9 cellular contexts compared by ENCODE assay signal in genomic region chr5:151663617-151664322, GRCh38. TPM values are rescaled to one million over a fixed set of nuclear protein-coding genes. Genes with fewer than 3 reads are reported as not detected.
DNase-seq lines count a peak whose midpoint lies in the region; ATAC-seq and TF ChIP-seq lines count a peak whose summit lies in the region.
"Had no signal": no experiment of that assay in that cellular context is flagged by ENCODE, and none has a peak within 500 bp of the region (broad histone marks: within the 10 kb centered on the region; RNA-seq: fewer than 3 reads in every experiment).

No MANE protein-coding gene starts in this region.

- H3K4me3 ChIP-seq in HL-60 (replicated peaks; ENCODE audit: insufficient read depth, low read length) (no peak overlapping the region), right cardiac atrium (ENCODE audit: low read length) (no peak overlapping the region)

- TF ChIP-seq CTCF in HL-60 (IDR thresholded peaks at IDR 0.05; ENCODE audit: insufficient read depth, low read length), result no peak
- TF ChIP-seq CTCF in WTC11 (IDR thresholded peaks at IDR 0.05), result no peak

- 0 out of 2 replicates have a peak overlapping the region, but pooled peaks have one; percentile 27 for H3K27ac ChIP-seq in HL-60 (replicated peaks)
- H3K27ac ChIP-seq in right cardiac atrium (ENCODE audit: low read length), result peak overlapping the region; percentile 80
- H3K27ac ChIP-seq in temporal lobe (ENCODE audit: low read depth, low read length), result peak overlapping the region; percentile 8

- H3K4me1 ChIP-seq in right cardiac atrium (ENCODE audit: control insufficient read depth, insufficient read depth, low read length), result peaks cover 20% of the 10 kb centered on the region

- DNase-seq in HL-60 (ENCODE audit: low read depth in 1 of 2, low spot score in 1 of 2) (peak; percentile 43 to 70), WTC11 (ENCODE audit: low spot score) (no peak), right cardiac atrium (peak; percentile 49 to 76 (median 75)), activated gamma-delta T cell treated with Interleukin-2 at 50 U/mL for 16 hours (no peak), HT-29 (ENCODE audit: low spot score) (no peak)
- no peak for DNase-seq in activated CD4-positive, alpha-beta T cell treated with anti-CD3 and anti-CD28 coated beads, Interleukin-2, amount 50 U/mL, for 48 hours
- DNase-seq in activated effector memory CD4-positive, alpha-beta T cell treated with Interleukin-2 at 50 U/mL for 16 hours, result no peak

- no peak overlapping the region for H3K4me3 Mint-ChIP-seq in WTC11

- peaks cover 12% of the 10 kb centered on the region for H3K4me1 Mint-ChIP-seq in WTC11

- no peaks in the 10 kb centered on the region for H3K27me3 Mint-ChIP-seq in WTC11 (ENCODE audit: low read depth)

- POLR2A ChIA-PET in WTC11 (lab: Charles Lee), result no interaction called here

- WGBS in right cardiac atrium, result 11% methylated on average over 18 of the region's 18 CpGs

- no peaks in the 10 kb centered on the region for H3K9me3 Mint-ChIP-seq in WTC11
- H3K9me3 Mint-ChIP-seq: activated naive CD4-positive, alpha-beta T cell treated with anti-CD3 and anti-CD28 coated beads, Interleukin-2, amount 50 U/mL, for 72 hours had no signal

- intact Hi-C loops in right cardiac atrium (cut with DNase I), result no loop called here

- peak overlapping the region; percentile 29; the same call in 1 of the 2 replicates for H3K27ac Mint-ChIP-seq in WTC11

- H3K36me3 Mint-ChIP-seq in WTC11, result peaks cover 46% of the 10 kb centered on the region
- H3K36me3 Mint-ChIP-seq: activated naive CD4-positive, alpha-beta T cell treated with anti-CD3 and anti-CD28 coated beads, Interleukin-2, amount 50 U/mL, for 72 hours had no signal

- H3K9me3 ChIP-seq in right cardiac atrium (ENCODE audit: control insufficient read depth, low read length), result no peaks in the 10 kb centered on the region

- H3K27me3 ChIP-seq in HL-60 (ENCODE audit: insufficient read depth, poor library complexity, severe bottlenecking) (no peaks in the 10 kb centered on the region), right cardiac atrium (ENCODE audit: control insufficient read depth, insufficient read depth) (no peaks in the 10 kb centered on the region)

- no peak for ATAC-seq in WTC11
- peak; percentile 76 to 80 for ATAC-seq in right cardiac atrium
- ATAC-seq: activated naive CD4-positive, alpha-beta T cell treated with anti-CD3 and anti-CD28 coated beads, Interleukin-2, amount 50 U/mL, for 72 hours had no signal

- CTCF ChIA-PET in WTC11 (lab: Charles Lee), result interaction anchor here (4.1 kb wide), 1 partner anchor 77 kb away, joined by 20 read pairs; no protein-coding TSS in a partner anchor

TF ChIP-seq in WTC11, 78 proteins besides CTCF, POLR2A, EP300 and RAD21:
- TF ChIP-seq TEAD1 (CRISPR knock-in tag; IDR thresholded peaks at IDR 0.05) (no peak), RELA (CRISPR knock-in tag; IDR thresholded peaks at IDR 0.05; ENCODE audit: borderline replicate concordance) (no peak), ZSCAN18 (CRISPR knock-in tag; IDR thresholded peaks at IDR 0.05) (no peak), ZNF396 (CRISPR knock-in tag; IDR thresholded peaks at IDR 0.05; ENCODE audit: borderline replicate concordance) (no peak), ZNF121 (CRISPR knock-in tag; IDR thresholded peaks at IDR 0.05) (no peak), GABPB1 (CRISPR knock-in tag; IDR thresholded peaks at IDR 0.05) (no peak), ERG (CRISPR knock-in tag; IDR thresholded peaks at IDR 0.05) (no peak), ZNF219 (CRISPR knock-in tag; IDR thresholded peaks at IDR 0.05; ENCODE audit: borderline replicate concordance) (no peak), MLX (CRISPR knock-in tag; IDR thresholded peaks at IDR 0.05) (no peak), ATF1 (CRISPR knock-in tag; IDR thresholded peaks at IDR 0.05) (no peak), ZNF671 (CRISPR knock-in tag; IDR thresholded peaks at IDR 0.05) (no peak), FOXK1 (CRISPR knock-in tag; IDR thresholded peaks at IDR 0.05) (no peak), ZNF263 (CRISPR knock-in tag; IDR thresholded peaks at IDR 0.05; ENCODE audit: low read depth) (no peak), ZNF232 (CRISPR knock-in tag; IDR thresholded peaks at IDR 0.05) (no peak), CDX4 (CRISPR knock-in tag; IDR thresholded peaks at IDR 0.05; ENCODE audit: borderline replicate concordance) (no peak), ZNF416 (CRISPR knock-in tag; IDR thresholded peaks at IDR 0.05) (no peak), GRHL2 (CRISPR knock-in tag; IDR thresholded peaks at IDR 0.05; ENCODE audit: insufficient replicate concordance, severe bottlenecking) (no peak), ELF4 (CRISPR knock-in tag; IDR thresholded peaks at IDR 0.05; ENCODE audit: low read depth) (no peak), JUN (CRISPR knock-in tag; IDR thresholded peaks at IDR 0.05) (no peak), KAT7 (CRISPR knock-in tag; IDR thresholded peaks at IDR 0.05; ENCODE audit: borderline replicate concordance) (no peak)
TF ChIP-seq in WTC11: peak in this region for 0.

RNA-seq across cellular contexts. Expression of gene SPARC, which starts 22.9 kb away (rescaled TPM):
- total RNA-seq in WTC11 (2021), result 357 to 418 TPM (median 358 TPM) in 3 replicates
- total RNA-seq in right cardiac atrium, result 100 to 1,000 TPM; 440 to 896 (median 629) TPM
- polyA plus RNA-seq in right cardiac atrium, result 301 TPM
- total RNA-seq in temporal lobe, result 124 TPM
- total RNA-seq in HT-29 (2014; rRNA removed; shearing (Covaris generic)), result not detected in 2 replicates

Comparison
In these comparisons a context has a peak if more than half of its experiments do, and no peak if none do; other contexts are left out.
1. DNase-seq: peak in HL-60 (2 of 2) and right cardiac atrium (3 of 3); none in WTC11 (single experiment), activated gamma-delta T cell treated with Interleukin-2 at 50 U/mL for 16 hours (single experiment), activated CD4-positive, alpha-beta T cell treated with anti-CD3 and anti-CD28 coated beads, Interleukin-2, amount 50 U/mL, for 48 hours (0 of 2), HT-29 (single experiment) and activated effector memory CD4-positive, alpha-beta T cell treated with Interleukin-2 at 50 U/mL for 16 hours (single experiment).
2. H3K27ac ChIP-seq: peak in every context shown above with its lines; median percentile 80 in right cardiac atrium; 27 in HL-60; 8 in temporal lobe.
3. RNA of gene SPARC, which starts 22.9 kb away (total RNA-seq): 440 to 896 TPM in right cardiac atrium, 357 to 418 TPM in WTC11 and 124 TPM in temporal lobe (single experiment); not detected in HT-29; every median in the first group is over 100 times any median in the second.